ENCODE assay signal across 9 cellular contexts in genomic region chr11:66112640-66113098, GRCh38. TPM values are rescaled to one million over a fixed set of nuclear protein-coding genes. Genes with fewer than 3 reads are reported as not detected.
DNase-seq lines count a peak whose midpoint lies in the region; ATAC-seq and TF ChIP-seq lines count a peak whose summit lies in the region.
"Had no signal": no experiment of that assay in that cellular context is flagged by ENCODE, and none has a peak within 500 bp of the region (broad histone marks: within the 10 kb centered on the region; RNA-seq: fewer than 3 reads in every experiment).

No MANE protein-coding gene starts in this region.

- 3 to 10% (median 4%) methylated on average over 2 of the region's 2 CpGs for WGBS in heart left ventricle, 4 donors

- DNase-seq in heart left ventricle (peak in 2 of 5 donors; percentile 35), cardiac septum (ENCODE audit: low spot score) (no peak), left ventricle myocardium superior (peak; percentile 45), upper lobe of right lung (no peak), ascending aorta (ENCODE audit: low spot score in 2 of 2) (no peak), ureter (ENCODE audit: low spot score) (no peak), BE2C (no peak)
- DNase-seq in activated CD4-positive, alpha-beta memory T cell treated with anti-CD3 and anti-CD28 coated beads for 36 hours, result no peak

- H3K4me1 ChIP-seq in heart left ventricle (peaks cover 4 to 84% (median 32%) of the 10 kb centered on the region in 12 donors), upper lobe of right lung (peaks cover 48% of the 10 kb centered on the region), ascending aorta (peaks cover 8 to 15% of the 10 kb centered on the region in 2 donors), BE2C (peaks cover 10% of the 10 kb centered on the region)

- no peaks in the 10 kb centered on the region for H3K9me3 Mint-ChIP-seq in activated CD4-positive, alpha-beta memory T cell treated with anti-CD3 and anti-CD28 coated beads for 36 hours

- CTCF ChIA-PET in activated CD4-positive, alpha-beta memory T cell treated with anti-CD3 and anti-CD28 coated beads for 36 hours (lab: Charles Lee), result interaction anchor here (1.6 kb wide), 1 partner anchor 110 kb away, joined by 3 read pairs; no protein-coding TSS in a partner anchor

- peaks cover 92% of the 10 kb centered on the region for H3K4me1 Mint-ChIP-seq in activated CD4-positive, alpha-beta memory T cell treated with anti-CD3 and anti-CD28 coated beads for 36 hours (ENCODE audit: low read depth)

- H3K27me3 Mint-ChIP-seq in activated CD4-positive, alpha-beta memory T cell treated with anti-CD3 and anti-CD28 coated beads for 36 hours, result no peaks in the 10 kb centered on the region

- POLR2A ChIA-PET in activated CD4-positive, alpha-beta memory T cell treated with anti-CD3 and anti-CD28 coated beads for 36 hours (lab: Charles Lee), result no interaction called here

- H3K36me3 Mint-ChIP-seq in activated CD4-positive, alpha-beta memory T cell treated with anti-CD3 and anti-CD28 coated beads for 36 hours, result peaks cover 2% of the 10 kb centered on the region

- ATAC-seq in heart left ventricle (peak; percentile 36 to 57 (median 46)), left ventricle myocardium superior (peak; percentile 62), upper lobe of right lung (peak; percentile 67)

- H3K4me3 Mint-ChIP-seq in activated CD4-positive, alpha-beta memory T cell treated with anti-CD3 and anti-CD28 coated beads for 36 hours, result no peak overlapping the region

- H3K36me3 ChIP-seq in heart left ventricle (no peaks in the 10 kb centered on the region), upper lobe of right lung (no peaks in the 10 kb centered on the region), ascending aorta (no peaks in the 10 kb centered on the region), BE2C (no peaks in the 10 kb centered on the region)

- intact Hi-C loops in heart left ventricle (cut with DNase I), result no loop called here
- intact Hi-C loops in cardiac septum (cut with DNase I), result no loop called here
- intact Hi-C loops in activated CD4-positive, alpha-beta memory T cell treated with anti-CD3 and anti-CD28 coated beads for 36 hours (cut with micrococcal nuclease), result loop anchor here (1.0 kb wide), 1 partner anchor 14 kb away; no protein-coding TSS in a partner anchor
- intact Hi-C loops in left ventricle myocardium superior (cut with micrococcal nuclease), result no loop called here
- intact Hi-C loops in upper lobe of right lung (cut with DNase I), result no loop called here
- intact Hi-C loops in ascending aorta (cut with DNase I), result no loop called here

- TF ChIP-seq CTCF in heart left ventricle (IDR thresholded peaks at IDR 0.05) (no peak), upper lobe of right lung (IDR thresholded peaks at IDR 0.05) (no peak), ascending aorta (IDR thresholded peaks at IDR 0.05) (no peak), BE2C (IDR thresholded peaks at IDR 0.05; ENCODE audit: low read depth, low read length) (no peak)

- H3K9me3 ChIP-seq in heart left ventricle (no peaks in the 10 kb centered on the region), upper lobe of right lung (no peaks in the 10 kb centered on the region), ascending aorta (no peaks in the 10 kb centered on the region), BE2C (no peaks in the 10 kb centered on the region)
- H3K9me3 ChIP-seq: body of pancreas had no signal

- no peak for TF ChIP-seq POLR2A in heart left ventricle (IDR thresholded peaks at IDR 0.05)

- H3K4me3 ChIP-seq in heart left ventricle, result no peak overlapping the region
- H3K4me3 ChIP-seq in upper lobe of right lung, result no peak overlapping the region
- H3K4me3 ChIP-seq in ascending aorta, result no peak overlapping the region
- H3K4me3 ChIP-seq in BE2C (ENCODE audit: low read depth, low read length), result no peak overlapping the region
- H3K4me3 ChIP-seq: body of pancreas had no signal

- H3K27ac ChIP-seq in heart left ventricle (peak overlapping the region in 8 of 12 donors; percentile 0 to 80 (median 14)), upper lobe of right lung (no peak overlapping the region), ascending aorta (no peak overlapping the region)

- peak overlapping the region; percentile 89 for H3K27ac Mint-ChIP-seq in activated CD4-positive, alpha-beta memory T cell treated with anti-CD3 and anti-CD28 coated beads for 36 hours

- H3K27me3 ChIP-seq in heart left ventricle, result no peaks in the 10 kb centered on the region
- H3K27me3 ChIP-seq in upper lobe of right lung, result no peaks in the 10 kb centered on the region
- no peaks in the 10 kb centered on the region for H3K27me3 ChIP-seq in ascending aorta
- H3K27me3 ChIP-seq in BE2C, result no peaks in the 10 kb centered on the region
- H3K27me3 ChIP-seq: body of pancreas had no signal

RNA-seq across cellular contexts. Expression of gene PACS1, which starts 42.6 kb away (rescaled TPM):
- 100 to 1,000 TPM in 3 of 9 donors, 10 to 100 TPM in 6; 39.2 to 151 (median 90.4) TPM for total RNA-seq in heart left ventricle
- polyA plus RNA-seq in heart left ventricle, result 10 to 100 TPM; 30.6 to 40.2 TPM
- total RNA-seq in cardiac septum, result 115 TPM
- 10 to 100 TPM; 82.0 to 84.1 TPM for total RNA-seq in activated CD4-positive, alpha-beta memory T cell treated with anti-CD3 and anti-CD28 coated beads for 36 hours
- 59.0 TPM for total RNA-seq in left ventricle myocardium superior
- 55.9 TPM for total RNA-seq in upper lobe of right lung
- 138 TPM for total RNA-seq in ascending aorta
- 87.2 TPM for total RNA-seq in ureter
- 14.9 TPM for polyA plus RNA-seq in BE2C (2012; ENCODE audit: insufficient read depth, insufficient read length, low read depth)

Comparison
In these comparisons a context has a peak if more than half of its experiments do, and no peak if none do; other contexts are left out.
1. H3K27ac ChIP-seq: peak in heart left ventricle (8 of 12); none in upper lobe of right lung (single experiment) and ascending aorta (0 of 2).
2. Peak in every context shown above with its lines, with median percentiles within 50 percentile points of each other: ATAC-seq.